In the genomic region with DNA sequence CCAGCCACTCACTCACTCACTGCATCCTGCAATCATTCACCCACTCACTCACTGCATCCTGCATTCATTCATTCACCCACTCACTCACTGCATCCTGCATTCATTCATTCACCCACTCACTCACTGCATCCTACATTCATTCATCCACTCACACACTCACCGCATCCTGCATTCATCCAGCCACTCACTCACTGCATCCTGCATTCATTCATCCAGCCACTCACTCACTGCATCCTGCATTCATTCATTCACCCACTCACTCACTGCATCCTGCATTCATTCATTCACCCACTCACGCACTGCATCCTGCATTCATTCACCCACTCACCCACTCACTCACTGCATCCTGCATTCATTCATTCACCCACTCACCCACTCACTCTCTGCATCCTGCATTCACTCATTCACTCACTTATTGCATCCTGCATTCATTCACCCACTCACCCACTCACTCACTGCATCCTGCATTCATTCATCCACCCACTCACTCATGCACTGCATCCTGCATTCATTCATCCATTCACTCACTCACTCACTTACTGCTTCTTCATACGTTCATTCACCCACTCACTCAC, we compare ENCODE assay signal across 1 cellular context.
A peak's percentile ranks its signal among the peaks of the same experiment; 100 is the strongest.
TF ChIP-seq lines count a peak whose summit lies in the region.
"Not testable (repeated sequence)": the region's sequence is repeated elsewhere in the genome, so short reads cannot be mapped to it uniquely, and the experiment has no call there.

No MANE protein-coding gene starts in this region.

TF ChIP-seq in K562, 482 proteins besides CTCF, POLR2A, EP300 and RAD21:
- TF ChIP-seq ZNF24 (IDR thresholded peaks at IDR 0.05) (peak; percentile 97), NR2C2 (CRISPR knock-in tag; IDR thresholded peaks at IDR 0.05) (0 out of 2 replicates have a peak, but pooled peaks have one; percentile 12), SMARCA5 (IDR thresholded peaks at IDR 0.05) (0 out of 2 replicates have a peak, but pooled peaks have one; percentile 13), ADNP (tag; IDR thresholded peaks at IDR 0.05) (peak; percentile 78), CHD4 (IDR thresholded peaks at IDR 0.05; ENCODE audit: insufficient read depth, insufficient replicate concordance, low read depth, low read length, poor library complexity, severe bottlenecking) (peak; percentile 41), JUND (tag; IDR thresholded peaks at IDR 0.05; ENCODE audit: borderline replicate concordance, low read depth, low read length) (0 out of 3 replicates have a peak, but pooled peaks have one; percentile 13), TSC22D4 (tag; IDR thresholded peaks at IDR 0.05) (peak; percentile 90), NFRKB (IDR thresholded peaks at IDR 0.05; ENCODE audit: low read depth) (peak; percentile 77; the same call in 1 of the 2 replicates), HDAC1 (IDR thresholded peaks at IDR 0.05) (peak in 1 of 2 experiments; percentile 86; a peak in 1 of 4 replicates), NFIC (IDR thresholded peaks at IDR 0.05) (peak; percentile 4; the same call in 1 of the 2 replicates)
- not testable (repeated sequence) for TF ChIP-seq NR2C2 (tag; IDR thresholded peaks at IDR 0.05); JUND (IDR thresholded peaks at IDR 0.05; ENCODE audit: borderline replicate concordance, low read depth, low read length)
- TF ChIP-seq, protein P1, sequence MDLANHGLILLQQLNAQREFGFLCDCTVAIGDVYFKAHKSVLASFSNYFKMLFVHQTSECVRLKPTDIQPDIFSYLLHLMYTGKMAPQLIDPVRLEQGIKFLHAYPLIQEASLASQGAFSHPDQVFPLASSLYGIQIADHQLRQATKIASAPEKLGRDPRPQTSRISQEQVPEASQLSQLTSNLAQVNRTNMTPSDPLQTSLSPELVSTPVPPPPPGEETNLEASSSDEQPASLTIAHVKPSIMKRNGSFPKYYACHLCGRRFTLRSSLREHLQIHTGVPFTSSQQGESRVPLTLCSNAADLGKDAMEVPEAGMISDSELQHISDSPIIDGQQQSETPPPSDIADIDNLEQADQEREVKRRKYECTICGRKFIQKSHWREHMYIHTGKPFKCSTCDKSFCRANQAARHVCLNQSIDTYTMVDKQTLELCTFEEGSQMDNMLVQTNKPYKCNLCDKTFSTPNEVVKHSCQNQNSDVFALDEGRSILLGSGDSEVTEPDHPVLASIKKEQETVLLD (IDR thresholded peaks at IDR 0.05): peak; percentile 20; the same call in 1 of the 2 replicates
- TF ChIP-seq, protein P2, sequence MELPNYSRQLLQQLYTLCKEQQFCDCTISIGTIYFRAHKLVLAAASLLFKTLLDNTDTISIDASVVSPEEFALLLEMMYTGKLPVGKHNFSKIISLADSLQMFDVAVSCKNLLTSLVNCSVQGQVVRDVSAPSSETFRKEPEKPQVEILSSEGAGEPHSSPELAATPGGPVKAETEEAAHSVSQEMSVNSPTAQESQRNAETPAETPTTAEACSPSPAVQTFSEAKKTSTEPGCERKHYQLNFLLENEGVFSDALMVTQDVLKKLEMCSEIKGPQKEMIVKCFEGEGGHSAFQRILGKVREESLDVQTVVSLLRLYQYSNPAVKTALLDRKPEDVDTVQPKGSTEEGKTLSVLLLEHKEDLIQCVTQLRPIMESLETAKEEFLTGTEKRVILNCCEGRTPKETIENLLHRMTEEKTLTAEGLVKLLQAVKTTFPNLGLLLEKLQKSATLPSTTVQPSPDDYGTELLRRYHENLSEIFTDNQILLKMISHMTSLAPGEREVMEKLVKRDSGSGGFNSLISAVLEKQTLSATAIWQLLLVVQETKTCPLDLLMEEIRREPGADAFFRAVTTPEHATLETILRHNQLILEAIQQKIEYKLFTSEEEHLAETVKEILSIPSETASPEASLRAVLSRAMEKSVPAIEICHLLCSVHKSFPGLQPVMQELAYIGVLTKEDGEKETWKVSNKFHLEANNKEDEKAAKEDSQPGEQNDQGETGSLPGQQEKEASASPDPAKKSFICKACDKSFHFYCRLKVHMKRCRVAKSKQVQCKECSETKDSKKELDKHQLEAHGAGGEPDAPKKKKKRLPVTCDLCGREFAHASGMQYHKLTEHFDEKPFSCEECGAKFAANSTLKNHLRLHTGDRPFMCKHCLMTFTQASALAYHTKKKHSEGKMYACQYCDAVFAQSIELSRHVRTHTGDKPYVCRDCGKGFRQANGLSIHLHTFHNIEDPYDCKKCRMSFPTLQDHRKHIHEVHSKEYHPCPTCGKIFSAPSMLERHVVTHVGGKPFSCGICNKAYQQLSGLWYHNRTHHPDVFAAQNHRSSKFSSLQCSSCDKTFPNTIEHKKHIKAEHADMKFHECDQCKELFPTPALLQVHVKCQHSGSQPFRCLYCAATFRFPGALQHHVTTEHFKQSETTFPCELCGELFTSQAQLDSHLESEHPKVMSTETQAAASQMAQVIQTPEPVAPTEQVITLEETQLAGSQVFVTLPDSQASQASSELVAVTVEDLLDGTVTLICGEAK (IDR thresholded peaks at IDR 0.05): not testable (repeated sequence)
- TF ChIP-seq, protein P2 (CRISPR knock-in tag; IDR thresholded peaks at IDR 0.05): 0 out of 2 replicates have a peak, but pooled peaks have one; percentile 13
